Comparison of ENCODE assay signal across 19 cellular contexts in genomic region chr4:115629270-115629669, GRCh38.
DNase-seq lines count a peak whose midpoint lies in the region; ATAC-seq and TF ChIP-seq lines count a peak whose summit lies in the region.
"Had no signal": no experiment of that assay in that cellular context is flagged by ENCODE, and none has a peak within 500 bp of the region (broad histone marks: within the 10 kb centered on the region; RNA-seq: fewer than 3 reads in every experiment).

No MANE protein-coding gene starts in this region.

- H3K4me3 ChIP-seq in DND-41 (ENCODE audit: low read depth in 1 of 2, low read length in 2 of 2) (no peak overlapping the region), Karpas-422 (ENCODE audit: low read length) (no peak overlapping the region), mucosa of descending colon (no peak overlapping the region)
- H3K4me3 ChIP-seq: BLaER1 had no signal

- no peaks in the 10 kb centered on the region for H3K36me3 ChIP-seq in DND-41 (ENCODE audit: insufficient read depth, low read length)
- H3K36me3 ChIP-seq in Karpas-422 (ENCODE audit: insufficient read depth, low read length), result no peaks in the 10 kb centered on the region
- H3K36me3 ChIP-seq in mucosa of descending colon (ENCODE audit: low read depth), result no peaks in the 10 kb centered on the region
- H3K36me3 ChIP-seq: BE2C, BLaER1 had no signal

- no peaks in the 10 kb centered on the region for H3K4me1 ChIP-seq in DND-41 (ENCODE audit: insufficient read depth, low read length)
- H3K4me1 ChIP-seq in Karpas-422 (ENCODE audit: low read length), result no peaks in the 10 kb centered on the region
- no peaks in the 10 kb centered on the region for H3K4me1 ChIP-seq in mucosa of descending colon (ENCODE audit: low read depth)
- H3K4me1 ChIP-seq: BE2C, Caco-2 had no signal

- H3K9ac ChIP-seq in DND-41 (ENCODE audit: low read depth, low read length) (no peak overlapping the region), Karpas-422 (ENCODE audit: low read length) (no peak overlapping the region)
- H3K9ac ChIP-seq: BLaER1 had no signal

- H2AFZ ChIP-seq in DND-41 (ENCODE audit: low read depth, low read length) (no peak overlapping the region), Karpas-422 (ENCODE audit: low read length) (0 out of 2 replicates have a peak overlapping the region, but pooled peaks have one; percentile 40)

- H3K79me2 ChIP-seq in DND-41 (ENCODE audit: insufficient read depth, low read length) (no peaks in the 10 kb centered on the region), Karpas-422 (ENCODE audit: low read length) (no peaks in the 10 kb centered on the region)

- intact Hi-C loops in mucosa of descending colon (cut with DNase I, micrococcal nuclease), result no loop called here

- H3K9me2 ChIP-seq in Karpas-422 (replicated peaks; ENCODE audit: insufficient read depth, low read length), result no peaks in the 10 kb centered on the region

- H3K9me3 ChIP-seq in DND-41 (ENCODE audit: insufficient read depth, low read length, severe bottlenecking) (no peaks in the 10 kb centered on the region), Karpas-422 (ENCODE audit: low read length) (no peaks in the 10 kb centered on the region), mucosa of descending colon (no peaks in the 10 kb centered on the region)
- H3K9me3 ChIP-seq: BE2C, BLaER1, Caco-2 had no signal

- H3K27ac ChIP-seq in DND-41 (ENCODE audit: low read length), result no peak overlapping the region
- no peak overlapping the region for H3K27ac ChIP-seq in Karpas-422 (ENCODE audit: low read length)
- H3K27ac ChIP-seq: BLaER1 had no signal

- ATAC-seq in DND-41 (ENCODE audit: insufficient read depth, low read depth), result 0 out of 3 replicates have a peak, but pooled peaks have one; percentile 40
- no peak for ATAC-seq in HG03175 (IDR thresholded peaks at IDR 0.05; ENCODE audit: unreplicated experiment)
- no peak for ATAC-seq in mucosa of descending colon

- no peak for TF ChIP-seq CTCF in DND-41 (IDR thresholded peaks at IDR 0.05; ENCODE audit: borderline replicate concordance, extremely low read depth, low read length, poor library complexity, severe bottlenecking)
- TF ChIP-seq CTCF in mucosa of descending colon (IDR thresholded peaks at IDR 0.05), result no peak

- no peaks in the 10 kb centered on the region for H3K27me3 ChIP-seq in DND-41 (ENCODE audit: insufficient read depth, low read length, poor library complexity)
- H3K27me3 ChIP-seq in Karpas-422 (ENCODE audit: low read length), result no peaks in the 10 kb centered on the region
- H3K27me3 ChIP-seq: BE2C, BLaER1 had no signal

- no peak overlapping the region for H3K4me2 ChIP-seq in DND-41 (ENCODE audit: insufficient read depth, low read length)
- H3K4me2 ChIP-seq in Karpas-422 (ENCODE audit: low read depth, low read length, poor library complexity, severe bottlenecking), result no peak overlapping the region
- H3K4me2 ChIP-seq: BLaER1 had no signal

- DNase-seq in DND-41, result no peak
- no peak for DNase-seq in Karpas-422
- DNase-seq in myocyte (ENCODE audit: low read depth), result peak; percentile 30
- DNase-seq in mucosa of descending colon, result no peak
- DNase-seq in COLO668 (lab: John Stamatoyannopoulos, UW; ENCODE audit: unreplicated experiment), result no peak
- DNase-seq: 8988T; ACHN; BE2C; C1 segment of cervical spinal cord; Caco-2; Calu3; CD4-positive, alpha-beta memory T cell; CD4-positive, CD25-positive, alpha-beta regulatory T cell; CD8-positive, alpha-beta memory T cell; DMS79 treated with DMSO at 0.1 percent for 48 hours; EL; GDM1 had no signal

- H4K20me1 ChIP-seq in DND-41 (ENCODE audit: insufficient read depth, low read length) (no peaks in the 10 kb centered on the region), Karpas-422 (ENCODE audit: insufficient read depth, low read depth, low read length) (no peaks in the 10 kb centered on the region)
- H4K20me1 ChIP-seq: BLaER1 had no signal
